Comparison of ENCODE assay signal across 8 cellular contexts in genomic region chr12:991350-992278, GRCh38. TPM values are rescaled to one million over a fixed set of nuclear protein-coding genes. Genes with fewer than 3 reads are reported as not detected.
A peak's percentile ranks its signal among the peaks of the same experiment; 100 is the strongest.
DNase-seq lines count a peak whose midpoint lies in the region; ATAC-seq and TF ChIP-seq lines count a peak whose summit lies in the region.

No MANE protein-coding gene starts in this region.

- H3K9me3 ChIP-seq in SK-N-MC (ENCODE audit: low read depth, low read length) = no peaks in the 10 kb centered on the region
- H3K9me3 ChIP-seq in thyroid gland = no peaks in the 10 kb centered on the region

- H3K4me2 ChIP-seq in mesendoderm (ENCODE audit: low read length) = peak overlapping the region; percentile 30

- H4K5ac ChIP-seq in mesendoderm (ENCODE audit: low read length) = no peak overlapping the region

- no peak for TF ChIP-seq POLR2A in thyroid gland (IDR thresholded peaks at IDR 0.05)

- WGBS in mesendoderm (ENCODE audit: extremely low coverage, insufficient coverage, low lambda C conversion rate) = no CpG with 5 or more reads among the region's 48 CpGs
- 5 to 7% methylated on average over 27 to 29 of the region's 48 CpGs for WGBS in thyroid gland, 2 donors

- peak overlapping the region; percentile 73 for H3K4ac ChIP-seq in mesendoderm (ENCODE audit: low read depth, low read length)

- H2BK15ac ChIP-seq in mesendoderm (replicated peaks; ENCODE audit: low read depth) = no peak overlapping the region

- no peak overlapping the region for H3K23ac ChIP-seq in mesendoderm (ENCODE audit: low read length)

- H3K36me3 ChIP-seq in SK-N-MC (ENCODE audit: insufficient read depth, low read length) (no peaks in the 10 kb centered on the region), mesendoderm (ENCODE audit: control insufficient read depth, insufficient read depth, low read length) (no peaks in the 10 kb centered on the region), thyroid gland (no peaks in the 10 kb centered on the region)

- H3K27ac ChIP-seq in SK-N-MC (0 out of 2 replicates have a peak overlapping the region, but pooled peaks have one; percentile 35), mesendoderm (ENCODE audit: low read depth, low read length) (peak overlapping the region; percentile 69), thyroid gland (peak overlapping the region; percentile 96 to 99 (median 98))

- peaks cover 9% of the 10 kb centered on the region for H3K79me2 ChIP-seq in mesendoderm (ENCODE audit: control insufficient read depth, insufficient read depth, low read length)

- peak in 1 of 6 experiments; percentile 4 for TF ChIP-seq CTCF in thyroid gland (IDR thresholded peaks at IDR 0.05)

- H3K79me1 ChIP-seq in mesendoderm (ENCODE audit: low read length) = peaks cover 1% of the 10 kb centered on the region

- H3K9ac ChIP-seq in SK-N-MC (ENCODE audit: insufficient read length) (peak overlapping the region; percentile 72), mesendoderm (ENCODE audit: low read length) (peak overlapping the region; percentile 53)

- no peak overlapping the region for H2AK5ac ChIP-seq in mesendoderm (ENCODE audit: low read length)

- H2BK5ac ChIP-seq in mesendoderm (ENCODE audit: low read length) = no peak overlapping the region

- intact Hi-C loops in thyroid gland (cut with DNase I) = no loop called here

- H3K4me3 ChIP-seq in SK-N-MC (peak overlapping the region; percentile 89), mesendoderm (ENCODE audit: low read length) (peak overlapping the region; percentile 34), thyroid gland (replicated peaks in 1 of 3) (peak overlapping the region in 2 of 3 donors; percentile 83 to 91)

- peak; percentile 27 for ATAC-seq in HG03565 (IDR thresholded peaks at IDR 0.05; ENCODE audit: unreplicated experiment)

- H3K56ac ChIP-seq in mesendoderm (ENCODE audit: low read length) = peak overlapping the region; percentile 74

- peak; percentile 18 to 46 for DNase-seq in stimulated activated CD4-positive, alpha-beta T cell treated with anti-CD3 and anti-CD28 coated beads, Interleukin-12 subunit alpha, Interleukin-12 subunit beta, amount 100 ng/mL, for 24 hours (ENCODE audit: low read depth in 2 of 2)
- no peak for DNase-seq in stimulated activated CD4-positive, alpha-beta T cell treated with anti-CD3 and anti-CD28 coated beads, Interleukin-4, amount 100 ng/mL, for 24 hours
- no peak for DNase-seq in SK-N-MC (ENCODE audit: low read depth, low spot score)
- DNase-seq in effector CD8-positive, alpha-beta T cell (lab: John Stamatoyannopoulos, UW) = peak; percentile 53
- peak; percentile 30 for DNase-seq in mesendoderm
- peak in 1 of 2 donors; percentile 8 for DNase-seq in thyroid gland
- no peak for DNase-seq in stimulated activated CD4-positive, alpha-beta T cell treated with anti-CD3 and anti-CD28 coated beads, Interleukin-2, amount 100 ng/mL, for 24 hours

- H3K27me3 ChIP-seq in mesendoderm (ENCODE audit: insufficient read depth, low read length, poor library complexity) = no peaks in the 10 kb centered on the region
- no peaks in the 10 kb centered on the region for H3K27me3 ChIP-seq in thyroid gland

- H2BK120ac ChIP-seq in mesendoderm (ENCODE audit: low read depth, low read length) = no peak overlapping the region

- H3K18ac ChIP-seq in mesendoderm (ENCODE audit: low read length) = peak overlapping the region; percentile 86

- no peak overlapping the region for H4K8ac ChIP-seq in mesendoderm (ENCODE audit: low read depth, low read length)

- H3K4me1 ChIP-seq in mesendoderm (ENCODE audit: control insufficient read depth, low read depth, low read length) (no peaks in the 10 kb centered on the region), thyroid gland (peaks cover 11 to 30% of the 10 kb centered on the region in 2 donors)

RNA-seq across cellular contexts. Expression of gene ERC1, which starts 0.6 kb away (rescaled TPM):
- 10.4 TPM for polyA plus RNA-seq in mesendoderm (2013, experiment 1 of 2)
- 10.2 TPM for polyA plus RNA-seq in mesendoderm (2013, experiment 2 of 2)
- 10 to 100 TPM; 39.8 to 84.2 (median 75.8) TPM for total RNA-seq in thyroid gland

RNA-seq across cellular contexts. Expression of gene RAD52, which starts 42.1 kb away (rescaled TPM):
- 4.7 TPM for polyA plus RNA-seq in mesendoderm (2013, experiment 1 of 2)
- polyA plus RNA-seq in mesendoderm (2013, experiment 2 of 2) = 6.0 TPM
- 10 to 100 TPM; 27.4 to 35.1 (median 31.0) TPM for total RNA-seq in thyroid gland

Comparison
In these comparisons a context has a peak if more than half of its experiments do, and no peak if none do; other contexts are left out.
1. DNase-seq: peak in stimulated activated CD4-positive, alpha-beta T cell treated with anti-CD3 and anti-CD28 coated beads, Interleukin-12 subunit alpha, Interleukin-12 subunit beta, amount 100 ng/mL, for 24 hours (2 of 2), effector CD8-positive, alpha-beta T cell (single experiment) and mesendoderm (single experiment); none in stimulated activated CD4-positive, alpha-beta T cell treated with anti-CD3 and anti-CD28 coated beads, Interleukin-4, amount 100 ng/mL, for 24 hours (single experiment), SK-N-MC (single experiment) and stimulated activated CD4-positive, alpha-beta T cell treated with anti-CD3 and anti-CD28 coated beads, Interleukin-2, amount 100 ng/mL, for 24 hours (0 of 2).
2. H3K27ac ChIP-seq: peak in every context shown above with its lines; median percentile 98 in thyroid gland; 69 in mesendoderm; 35 in SK-N-MC.
3. H3K4me3 ChIP-seq: peak in every context shown above with its lines; median percentile 89 in SK-N-MC; 87 in thyroid gland; 34 in mesendoderm.